9 cellular contexts compared by ENCODE assay signal in genomic region chr7:100247152-100247757, GRCh38. TPM values are rescaled to one million over a fixed set of nuclear protein-coding genes. Genes with fewer than 3 reads are reported as not detected.
DNase-seq lines count a peak whose midpoint lies in the region; ATAC-seq, FAIRE-seq and TF ChIP-seq lines count a peak whose summit lies in the region.
"Had no signal": no experiment of that assay in that cellular context is flagged by ENCODE, and none has a peak within 500 bp of the region (broad histone marks: within the 10 kb centered on the region; RNA-seq: fewer than 3 reads in every experiment).

No MANE protein-coding gene starts in this region.

- FAIRE-seq in bronchial epithelial cell (lab: Jason Lieb, UNC) (no peak), D721Med (lab: Jason Lieb, UNC) (no peak)
- FAIRE-seq: keratinocyte had no signal

- peak; percentile 29 for DNase-seq in GM23248
- DNase-seq in NCI-H2171 (lab: John Stamatoyannopoulos, UW): peak; percentile 88
- DNase-seq in bronchial epithelial cell (ENCODE audit: low read depth): peak; percentile 92
- DNase-seq in omental fat pad (ENCODE audit: low spot score): no peak
- DNase-seq in NCI-H1048 (lab: John Stamatoyannopoulos, UW): no peak
- no peak for DNase-seq in heart right ventricle
- no peak for DNase-seq in D721Med (ENCODE audit: insufficient read length, low spot score)

- no peak overlapping the region for H2AFZ ChIP-seq in GM23248

- H3K9me3 ChIP-seq in GM23248 (ENCODE audit: low read depth) (no peaks in the 10 kb centered on the region), heart right ventricle (no peaks in the 10 kb centered on the region)

- intact Hi-C loops in heart right ventricle (cut with DNase I): no loop called here

- H3K27me3 ChIP-seq in GM23248 (replicated peaks; ENCODE audit: insufficient read depth) (no peaks in the 10 kb centered on the region), bronchial epithelial cell (ENCODE audit: control insufficient read depth, insufficient read depth, low read length) (no peaks in the 10 kb centered on the region), heart right ventricle (no peaks in the 10 kb centered on the region)

- TF ChIP-seq CTCF in bronchial epithelial cell (IDR thresholded peaks at IDR 0.05; ENCODE audit: insufficient read depth, low read length, severe bottlenecking) (no peak), omental fat pad (IDR thresholded peaks at IDR 0.05) (no peak), heart right ventricle (IDR thresholded peaks at IDR 0.05) (no peak), D721Med (IDR thresholded peaks at IDR 0.05; ENCODE audit: insufficient read depth, missing control alignments) (no peak)

- in situ Hi-C loops in GM23248 (cut with MboI): no loop called here

- WGBS in GM23248 (ENCODE audit: low coverage in 1 of 2, low lambda C conversion rate in 2 of 2, missing lambda C conversion rate in 2 of 2), 2 experiments: 49 to 52% methylated on average over 11 of the region's 11 CpGs
- WGBS in heart right ventricle, 2 donors: 61 to 63% methylated on average over 11 of the region's 11 CpGs

- peak; percentile 59 for ATAC-seq in omental fat pad (ENCODE audit: low FRiP score)
- no peak for ATAC-seq in HG03457 (IDR thresholded peaks at IDR 0.05; ENCODE audit: unreplicated experiment)
- no peak for ATAC-seq in heart right ventricle

- H3F3A ChIP-seq in GM23248 (ENCODE audit: insufficient read depth): no peaks in the 10 kb centered on the region

- H3K27ac ChIP-seq in GM23248 (no peak overlapping the region), heart right ventricle (no peak overlapping the region)

- no peaks in the 10 kb centered on the region for H3K9me2 ChIP-seq in GM23248 (ENCODE audit: insufficient read depth)

- no peak overlapping the region for H3K4me2 ChIP-seq in GM23248 (ENCODE audit: unreplicated experiment)

- H3K9ac ChIP-seq in GM23248: no peak overlapping the region

- H3K4me3 ChIP-seq in GM23248: no peak overlapping the region
- H3K4me3 ChIP-seq in bronchial epithelial cell (ENCODE audit: low read depth, low read length): no peak overlapping the region
- no peak overlapping the region for H3K4me3 ChIP-seq in heart right ventricle

- H3K4me1 ChIP-seq in GM23248 (ENCODE audit: insufficient read depth) (0 out of 2 replicates have a peak, but pooled peaks cover 5% of the 10 kb centered on the region), heart right ventricle (peaks cover 0 to 18% (median 12%) of the 10 kb centered on the region in 9 donors)

- H4K20me1 ChIP-seq in GM23248 (ENCODE audit: insufficient read depth): no peaks in the 10 kb centered on the region

- no peaks in the 10 kb centered on the region for H3K79me2 ChIP-seq in GM23248 (ENCODE audit: insufficient read depth)

- H3K36me3 ChIP-seq in GM23248 (ENCODE audit: low read depth) (no peaks in the 10 kb centered on the region), bronchial epithelial cell (ENCODE audit: control insufficient read depth, insufficient read depth, low read length) (no peaks in the 10 kb centered on the region), heart right ventricle (no peaks in the 10 kb centered on the region)

RNA-seq across cellular contexts. Expression of gene PVRIG, which starts 27.5 kb away (rescaled TPM):
- total RNA-seq in GM23248 (2014; rRNA removed; shearing (Covaris generic)): not detected in 2 replicates
- 0.34 TPM in 1 of 2 replicates, not detected in the other for polyA plus RNA-seq in GM23248 (2016; fragmentation: Nextera tagmentation; extraction: Ambion mirVana)
- not detected in 2 replicates for total RNA-seq in bronchial epithelial cell
- 1 to 10 TPM in 2 of 4 donors, under 1 TPM in 1, not detected in 1; 0.74 to 2.2 (median 1.1) TPM for total RNA-seq in omental fat pad
- 1 to 10 TPM in 1 of 10 donors, not detected in 9; 2.1 TPM for total RNA-seq in heart right ventricle
- polyA plus RNA-seq in heart right ventricle: under 1 TPM; 0.22 to 0.59 TPM

Comparison
In these comparisons a context has a peak if more than half of its experiments do, and no peak if none do; other contexts are left out.
1. DNase-seq: peak in GM23248 (single experiment), NCI-H2171 (single experiment) and bronchial epithelial cell (single experiment); none in omental fat pad (single experiment), NCI-H1048 (single experiment), heart right ventricle (0 of 2) and D721Med (single experiment).